Comparison of ENCODE assay signal across 1 cellular context in the genomic region with DNA sequence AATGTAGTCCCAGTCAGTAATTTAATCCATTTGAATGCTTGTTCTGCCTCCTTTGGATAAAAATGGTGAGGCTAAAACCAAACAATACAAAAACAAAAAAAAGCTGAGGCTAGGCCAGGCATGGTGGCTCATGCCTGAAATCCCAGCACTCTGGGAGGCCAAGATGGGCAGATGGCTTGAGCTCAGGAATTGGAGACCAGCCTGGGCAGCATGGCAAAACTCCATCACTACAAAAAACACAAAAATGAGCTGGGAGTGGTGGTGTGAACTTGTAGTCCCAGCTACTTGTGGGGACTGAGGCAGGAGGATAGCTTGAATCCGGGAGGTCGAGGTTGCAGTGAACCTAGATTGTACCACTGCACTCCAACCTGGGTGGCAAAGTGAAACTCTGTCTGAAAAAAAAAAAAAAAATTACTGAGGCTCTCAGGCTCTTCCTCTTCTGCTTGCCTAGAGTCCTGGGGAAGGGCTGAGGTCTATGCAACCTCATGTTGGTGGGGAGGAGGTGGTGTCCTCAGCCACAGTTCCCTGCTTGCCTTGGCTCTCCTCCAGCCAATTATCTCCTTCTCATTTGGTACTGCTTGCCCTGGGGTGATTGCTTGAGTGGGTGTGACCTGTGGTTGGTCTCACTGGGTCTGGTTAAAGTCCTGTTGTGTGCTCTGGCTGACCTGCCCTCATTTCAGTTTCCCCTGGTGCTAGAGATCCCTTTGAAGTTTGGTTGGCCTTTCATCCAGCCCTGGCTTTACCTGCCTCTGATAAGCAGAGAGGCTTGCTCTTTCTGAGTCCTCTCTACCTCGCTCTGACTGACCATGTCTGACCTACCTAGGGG.
TF ChIP-seq lines count a peak whose summit lies in the region.

No MANE protein-coding gene starts in this region.

TF ChIP-seq in HEK293, 187 proteins besides CTCF, POLR2A, EP300 and RAD21 (continued from another document):
- peak; percentile 54; the same call in 1 of the 2 replicates for TF ChIP-seq PATZ1 (tag by site-specific recombination; IDR thresholded peaks at IDR 0.05)
- no peak for TF ChIP-seq ZNF843 (tag by site-specific recombination; IDR thresholded peaks at IDR 0.05)
- no peak for TF ChIP-seq ZNF677 (tag by site-specific recombination; IDR thresholded peaks at IDR 0.05)
- TF ChIP-seq KLF1 (tag by site-specific recombination; IDR thresholded peaks at IDR 0.05): peak; percentile 57
- TF ChIP-seq ZIC2 (tag by site-specific recombination; IDR thresholded peaks at IDR 0.05): peak; percentile 77
- no peak for TF ChIP-seq ZNF211 (tag by site-specific recombination; IDR thresholded peaks at IDR 0.05; ENCODE audit: low read depth)
- TF ChIP-seq KLF9 (tag by site-specific recombination; IDR thresholded peaks at IDR 0.05; ENCODE audit: low read depth): peak; percentile 69
- no peak for TF ChIP-seq ZNF704 (tag by site-specific recombination; IDR thresholded peaks at IDR 0.05)
- TF ChIP-seq ZBTB7A (tag by site-specific recombination; IDR thresholded peaks at IDR 0.05; ENCODE audit: low read depth): no peak
- TF ChIP-seq BCL6B (tag by site-specific recombination; IDR thresholded peaks at IDR 0.05): no peak
- no peak for TF ChIP-seq ZNF114 (tag by site-specific recombination; IDR thresholded peaks at IDR 0.05)
- no peak for TF ChIP-seq GFI1B (tag by site-specific recombination; IDR thresholded peaks at IDR 0.05)
- TF ChIP-seq, protein P1, sequence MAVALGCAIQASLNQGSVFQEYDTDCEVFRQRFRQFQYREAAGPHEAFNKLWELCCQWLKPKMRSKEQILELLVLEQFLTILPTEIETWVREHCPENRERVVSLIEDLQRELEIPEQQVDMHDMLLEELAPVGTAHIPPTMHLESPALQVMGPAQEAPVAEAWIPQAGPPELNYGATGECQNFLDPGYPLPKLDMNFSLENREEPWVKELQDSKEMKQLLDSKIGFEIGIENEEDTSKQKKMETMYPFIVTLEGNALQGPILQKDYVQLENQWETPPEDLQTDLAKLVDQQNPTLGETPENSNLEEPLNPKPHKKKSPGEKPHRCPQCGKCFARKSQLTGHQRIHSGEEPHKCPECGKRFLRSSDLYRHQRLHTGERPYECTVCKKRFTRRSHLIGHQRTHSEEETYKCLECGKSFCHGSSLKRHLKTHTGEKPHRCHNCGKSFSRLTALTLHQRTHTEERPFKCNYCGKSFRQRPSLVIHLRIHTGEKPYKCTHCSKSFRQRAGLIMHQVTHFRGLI (tag by site-specific recombination; IDR thresholded peaks at IDR 0.05): peak; percentile 85
- no peak for TF ChIP-seq ZNF585B (tag by site-specific recombination; IDR thresholded peaks at IDR 0.05)
- TF ChIP-seq, protein P2, sequence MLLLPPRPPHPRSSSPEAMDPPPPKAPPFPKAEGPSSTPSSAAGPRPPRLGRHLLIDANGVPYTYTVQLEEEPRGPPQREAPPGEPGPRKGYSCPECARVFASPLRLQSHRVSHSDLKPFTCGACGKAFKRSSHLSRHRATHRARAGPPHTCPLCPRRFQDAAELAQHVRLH (tag by site-specific recombination; IDR thresholded peaks at IDR 0.05): no peak
